Comparison of ENCODE assay signal across 27 cellular contexts in the genomic region with DNA sequence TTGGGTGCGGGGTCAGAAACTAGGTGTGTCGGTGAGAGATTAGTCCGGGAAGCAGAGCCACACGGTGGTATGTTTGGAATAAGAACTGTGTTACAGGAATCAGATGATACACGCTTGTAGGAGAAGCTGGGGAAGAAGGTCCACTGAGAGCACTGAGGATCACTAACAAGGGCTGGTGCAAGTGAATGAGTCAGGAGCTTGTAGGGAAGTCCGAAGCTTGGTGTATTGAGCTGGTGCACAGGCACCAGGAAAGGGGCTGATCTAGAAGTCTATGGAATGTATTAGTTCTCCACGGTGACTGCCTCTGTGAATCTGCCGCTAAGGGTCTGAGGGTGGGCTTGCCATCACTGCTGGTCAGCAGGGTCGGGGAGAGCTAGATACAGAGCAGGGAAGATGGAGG. TPM values are rescaled to one million over a fixed set of nuclear protein-coding genes. Genes with fewer than 3 reads are reported as not detected.
DNase-seq lines count a peak whose midpoint lies in the region; ATAC-seq, FAIRE-seq and TF ChIP-seq lines count a peak whose summit lies in the region.
"Had no signal": no experiment of that assay in that cellular context is flagged by ENCODE, and none has a peak within 500 bp of the region (broad histone marks: within the 10 kb centered on the region; RNA-seq: fewer than 3 reads in every experiment).

No MANE protein-coding gene starts in this region.

- no peaks in the 10 kb centered on the region for H4K20me1 ChIP-seq in K562 (replicated peaks; ENCODE audit: control insufficient read depth, insufficient read depth, low read length)
- H4K20me1 ChIP-seq: BLaER1 treated with 17β-estradiol and CSF1 and Interleukin-3, amounts not matched to agents 10 nM and 100 nM had no signal

- no peak for TF ChIP-seq POLR2A in K562 (conservative IDR thresholded peaks at IDR 0.05)

- H3K9me3 Mint-ChIP-seq in activated naive CD8-positive, alpha-beta T cell treated with anti-CD3 and anti-CD28 coated beads, Interleukin-2, amount 10 ng/mL, durations not matched to agents 7 days and 5 days, result no peaks in the 10 kb centered on the region
- no peaks in the 10 kb centered on the region for H3K9me3 Mint-ChIP-seq in activated naive CD8-positive, alpha-beta T cell treated with anti-CD3 and anti-CD28 coated beads for 36 hours

- no peaks in the 10 kb centered on the region for H3K9me3 ChIP-seq in K562 (replicated peaks; ENCODE audit: control insufficient read depth, insufficient read depth, low read depth, low read length)
- H3K9me3 ChIP-seq in lower lobe of right lung, result no peaks in the 10 kb centered on the region
- no peaks in the 10 kb centered on the region for H3K9me3 ChIP-seq in upper lobe of right lung
- H3K9me3 ChIP-seq in mucosa of descending colon, result no peaks in the 10 kb centered on the region
- H3K9me3 ChIP-seq: MG63 had no signal

- no TSS peak for BruUV-seq in K562 (replicated peaks; lab: Mats Ljungman, UMichigan)

- TF ChIP-seq CTCF in K562 (IDR thresholded peaks at IDR 0.05 in 2 of 3, conservative IDR thresholded peaks at IDR 0.05 in 1 of 3; ENCODE audit: insufficient read depth in 2 of 3, low read depth in 1 of 3, low read length in 3 of 3) (no peak), lower lobe of right lung (IDR thresholded peaks at IDR 0.05) (no peak), upper lobe of right lung (IDR thresholded peaks at IDR 0.05) (no peak), mucosa of descending colon (IDR thresholded peaks at IDR 0.05) (no peak)

- H3K27me3 ChIP-seq in K562 (ENCODE audit: control insufficient read depth in 2 of 2, insufficient read depth in 2 of 2, low read length in 2 of 2), result no peaks in the 10 kb centered on the region; a peak in 2 of 5 replicates
- H3K27me3 ChIP-seq in lower lobe of right lung (ENCODE audit: low read depth), result no peaks in the 10 kb centered on the region
- H3K27me3 ChIP-seq in upper lobe of right lung, result no peaks in the 10 kb centered on the region
- H3K27me3 ChIP-seq: BLaER1 treated with 17β-estradiol and CSF1 and Interleukin-3, amounts not matched to agents 10 nM and 100 nM; MG63 had no signal

- CTCF ChIA-PET in K562 (lab: Yijun Ruan, JAX; ENCODE audit: low intra/inter-chr PET ratio), result no interaction called here

- H3K27me3 Mint-ChIP-seq in activated naive CD8-positive, alpha-beta T cell treated with anti-CD3 and anti-CD28 coated beads, Interleukin-2, amount 10 ng/mL, durations not matched to agents 7 days and 5 days, result no peaks in the 10 kb centered on the region
- H3K27me3 Mint-ChIP-seq in activated naive CD8-positive, alpha-beta T cell treated with anti-CD3 and anti-CD28 coated beads for 36 hours, result no peaks in the 10 kb centered on the region

- no peak overlapping the region for H3K4me3 ChIP-seq in K562
- no peak overlapping the region for H3K4me3 ChIP-seq in lower lobe of right lung
- H3K4me3 ChIP-seq in upper lobe of right lung, result no peak overlapping the region
- H3K4me3 ChIP-seq in mucosa of descending colon, result no peak overlapping the region
- H3K4me3 ChIP-seq: BLaER1 treated with 17β-estradiol and CSF1 and Interleukin-3, amounts not matched to agents 10 nM and 100 nM; MG63 had no signal

- peak overlapping the region; percentile 11 for H3K27ac Mint-ChIP-seq in activated naive CD8-positive, alpha-beta T cell treated with anti-CD3 and anti-CD28 coated beads, Interleukin-2, amount 10 ng/mL, durations not matched to agents 7 days and 5 days
- H3K27ac Mint-ChIP-seq in activated naive CD8-positive, alpha-beta T cell treated with anti-CD3 and anti-CD28 coated beads for 36 hours, result no peak overlapping the region
- H3K27ac Mint-ChIP-seq: CD8-positive, alpha-beta memory T cell had no signal

- intact Hi-C loops in K562 (cut with micrococcal nuclease) (loop anchor here (10.0 kb wide), 1 partner anchor 229 kb away; no protein-coding TSS in a partner anchor), lower lobe of right lung (cut with DNase I) (no loop called here), upper lobe of right lung (cut with DNase I) (no loop called here), mucosa of descending colon (cut with DNase I, micrococcal nuclease) (no loop called here)

- H3K9ac ChIP-seq in K562 (ENCODE audit: insufficient read depth in 1 of 2, low read depth in 2 of 2, low read length in 2 of 2), result no peak overlapping the region; a peak in 1 of 4 replicates
- H3K9ac ChIP-seq: BLaER1 treated with 17β-estradiol and CSF1 and Interleukin-3, amounts not matched to agents 10 nM and 100 nM had no signal

- H3K4me1 ChIP-seq in K562 (replicated peaks in 1 of 2; ENCODE audit: control insufficient read depth in 2 of 2, insufficient read depth in 2 of 2, low read length in 2 of 2) (peaks cover 5 to 14% of the 10 kb centered on the region in 2 experiments; a peak in 4 of 5 replicates), lower lobe of right lung (no peaks in the 10 kb centered on the region), upper lobe of right lung (peaks cover 4% of the 10 kb centered on the region), mucosa of descending colon (ENCODE audit: low read depth) (no peaks in the 10 kb centered on the region)

- H2AFZ ChIP-seq in K562 (ENCODE audit: low read depth, low read length), result no peak overlapping the region; the same call in 1 of the 2 replicates

- in situ Hi-C loops in K562 (cut with MboI), result no loop called here

- H3K4me2 ChIP-seq in K562 (ENCODE audit: insufficient read depth, low read length), result no peak overlapping the region; the same call in 1 of the 2 replicates

- H3K4me3 Mint-ChIP-seq in activated naive CD8-positive, alpha-beta T cell treated with anti-CD3 and anti-CD28 coated beads, Interleukin-2, amount 10 ng/mL, durations not matched to agents 7 days and 5 days, result no peak overlapping the region
- H3K4me3 Mint-ChIP-seq in activated naive CD8-positive, alpha-beta T cell treated with anti-CD3 and anti-CD28 coated beads for 36 hours, result no peak overlapping the region
- H3K4me3 Mint-ChIP-seq: CD8-positive, alpha-beta memory T cell had no signal

- 11% methylated on average over 9 of the region's 9 CpGs for WGBS in K562 (ENCODE audit: insufficient coverage, low coverage, missing lambda C conversion rate)

- peaks cover 3% of the 10 kb centered on the region for H3K36me3 Mint-ChIP-seq in activated naive CD8-positive, alpha-beta T cell treated with anti-CD3 and anti-CD28 coated beads, Interleukin-2, amount 10 ng/mL, durations not matched to agents 7 days and 5 days
- no peaks in the 10 kb centered on the region for H3K36me3 Mint-ChIP-seq in activated naive CD8-positive, alpha-beta T cell treated with anti-CD3 and anti-CD28 coated beads for 36 hours

- ATAC-seq in activated naive CD8-positive, alpha-beta T cell treated with anti-CD3 and anti-CD28 coated beads, Interleukin-2, amount 10 ng/mL, durations not matched to agents 7 days and 5 days (ENCODE audit: low read depth), result no peak
- ATAC-seq in K562 (peak; percentile 34; the same call in 2 of the 3 replicates), lower lobe of right lung (peak; percentile 34 to 50), upper lobe of right lung (peak; percentile 57), mucosa of descending colon (no peak)

- FAIRE-seq in K562 (lab: Jason Lieb, UNC), result no peak
- FAIRE-seq: G401.6, GM12892, GM18507, H1 had no signal

- no peak for TF ChIP-seq EP300 in K562 (IDR thresholded peaks at IDR 0.05; ENCODE audit: low read length)

- POLR2A ChIA-PET in activated naive CD8-positive, alpha-beta T cell treated with anti-CD3 and anti-CD28 coated beads, Interleukin-2, amount 10 ng/mL, durations not matched to agents 7 days and 5 days (lab: Charles Lee), result no interaction called here
- POLR2A ChIA-PET in K562 (lab: Yijun Ruan, JAX), result no interaction called here

- H3K9me1 ChIP-seq in K562 (ENCODE audit: control insufficient read depth, insufficient read depth, low read length), result no peaks in the 10 kb centered on the region

- H3K27ac ChIP-seq in K562 (ENCODE audit: extremely low read depth, low read depth, low read length), result no peak overlapping the region
- no peak overlapping the region for H3K27ac ChIP-seq in lower lobe of right lung
- no peak overlapping the region for H3K27ac ChIP-seq in upper lobe of right lung
- H3K27ac ChIP-seq: BLaER1 treated with 17β-estradiol and CSF1 and Interleukin-3, amounts not matched to agents 10 nM and 100 nM; RWPE1 had no signal

- no peaks in the 10 kb centered on the region for H3K79me2 ChIP-seq in K562 (ENCODE audit: control insufficient read depth, insufficient read depth, low read length)

- no peaks in the 10 kb centered on the region for H3K36me3 ChIP-seq in K562 (ENCODE audit: control insufficient read depth, insufficient read depth, low read length)
- H3K36me3 ChIP-seq in lower lobe of right lung, result no peaks in the 10 kb centered on the region
- H3K36me3 ChIP-seq in upper lobe of right lung, result no peaks in the 10 kb centered on the region
- H3K36me3 ChIP-seq in mucosa of descending colon (ENCODE audit: low read depth), result no peaks in the 10 kb centered on the region
- H3K36me3 ChIP-seq: BLaER1 treated with 17β-estradiol and CSF1 and Interleukin-3, amounts not matched to agents 10 nM and 100 nM; MG63 had no signal

- no peak for TF ChIP-seq RAD21 in K562 (CRISPR knock-in tag; conservative IDR thresholded peaks at IDR 0.05 in 1 of 2, IDR thresholded peaks at IDR 0.05 in 1 of 2)

- peaks cover 44% of the 10 kb centered on the region for H3K4me1 Mint-ChIP-seq in activated naive CD8-positive, alpha-beta T cell treated with anti-CD3 and anti-CD28 coated beads, Interleukin-2, amount 10 ng/mL, durations not matched to agents 7 days and 5 days
- H3K4me1 Mint-ChIP-seq in activated naive CD8-positive, alpha-beta T cell treated with anti-CD3 and anti-CD28 coated beads for 36 hours, result peaks cover 11% of the 10 kb centered on the region
- H3K4me1 Mint-ChIP-seq: CD8-positive, alpha-beta memory T cell had no signal

- DNase-seq in activated naive CD8-positive, alpha-beta T cell treated with anti-CD3 and anti-CD28 coated beads, Interleukin-2, amount 10 ng/mL, durations not matched to agents 7 days and 5 days, result no peak
- no peak for DNase-seq in activated naive CD8-positive, alpha-beta T cell treated with anti-CD3 and anti-CD28 coated beads for 36 hours
- DNase-seq in K562 (ENCODE audit: extremely low read depth in 1 of 4, low spot score in 3 of 4), result peak in 2 of 4 experiments; percentile 8 to 18
- no peak for DNase-seq in lower lobe of right lung
- no peak for DNase-seq in upper lobe of right lung
- DNase-seq in mucosa of descending colon, result no peak
- DNase-seq in HuH-7.5 (ENCODE audit: low spot score), result no peak
- DNase-seq in T1000 (lab: John Stamatoyannopoulos, UW), result no peak
- DNase-seq: 8988T; Calu3; CD8-positive, alpha-beta memory T cell; DMS153; MG63; NCI-H1105; NCI-H146; NCI-H2029 treated with DMSO at 0.1 percent for 48 hours; NCI-H226; NCI-H510A treated with DMSO at 0.1 percent for 48 hours; NCI-H748 treated with DMSO at 0.1 percent for 48 hours; NK-92 treated with Interleukin-12 subunit alpha and Interleukin-12 subunit beta, amount 100 ng/mL, for 24 hours; SHP77 treated with DMSO at 0.1 percent for 48 hours had no signal

RNA-seq across cellular contexts. Expression of a gene that starts 18.8 kb away (rescaled TPM):
- total RNA-seq in activated naive CD8-positive, alpha-beta T cell treated with anti-CD3 and anti-CD28 coated beads, Interleukin-2, amount 10 ng/mL, durations not matched to agents 7 days and 5 days, result 10 to 100 TPM; 30.7 to 32.6 TPM
- total RNA-seq in activated naive CD8-positive, alpha-beta T cell treated with anti-CD3 and anti-CD28 coated beads for 36 hours, result 10 to 100 TPM; 27.6 to 29.4 TPM
- 2.6 and 7.4 TPM in 2 replicates for total RNA-seq in K562 (2011; cell fraction: chromatin; rRNA removed; ENCODE audit: low replicate concordance)
- total RNA-seq in K562 (2011; cell fraction: nucleolus; rRNA removed), result 1.0 and 1.2 TPM in 2 replicates
- total RNA-seq in K562 (2011; cell fraction: nucleoplasm; rRNA removed), result 2.6 and 3.5 TPM in 2 replicates
- total RNA-seq in K562 (2014; rRNA removed) (3.4 and 3.7 TPM in 2 replicates), K562 (2014; rRNA removed; fragmentation: Illumina TruSeq; extraction: Trizol) (7.5 and 9.0 TPM in 2 replicates), K562 (2015; rRNA removed; fragmentation: Illumina TruSeq; extraction: Trizol) (6.0 and 6.8 TPM in 2 replicates), K562 (2021) (7.3 and 7.6 TPM in 2 replicates), lower lobe of right lung (34.3 TPM), upper lobe of right lung (26.0 TPM), mucosa of descending colon (10 to 100 TPM in 1 of 3 donors, 1 to 10 TPM in 2; 2.1 to 16.1 (median 3.2) TPM)
- polyA plus RNA-seq in K562 (2011; rRNA removed) (2.9 and 4.0 TPM in 2 replicates), K562 (2014; fragmentation: Illumina TruSeq; extraction: Trizol) (5.9 and 6.3 TPM in 2 replicates), K562 (2014; fragmentation: Nextera tagmentation; extraction: Ambion mirVana) (1 to 10 TPM; 1.4 TPM), K562 (2014; rRNA removed) (3.4 and 3.6 TPM in 2 replicates)
- 0.78 and 2.3 TPM in 2 replicates for polyA plus RNA-seq in K562 (2011; cell fraction: cytosol; rRNA removed)
- 2.1 and 3.6 TPM in 2 replicates for polyA plus RNA-seq in K562 (2011; cell fraction: nucleus; rRNA removed)
- 3.2 and 4.5 TPM in 2 replicates for polyA plus RNA-seq in K562 (2012)
- polyA minus RNA-seq in K562 (2011; rRNA and poly(A)+ RNA removed), result 5.3 and 9.2 TPM in 2 replicates
- 2.2 and 2.8 TPM in 2 replicates for polyA minus RNA-seq in K562 (2011; cell fraction: cytosol; rRNA and poly(A)+ RNA removed)
- 0.94 and 2.8 TPM in 2 replicates for polyA minus RNA-seq in K562 (2011; cell fraction: nucleus; rRNA and poly(A)+ RNA removed)

Comparison
In these comparisons a context has a peak if more than half of its experiments do, and no peak if none do; other contexts are left out.
1. ATAC-seq: peak in K562 (single experiment), lower lobe of right lung (2 of 2) and upper lobe of right lung (single experiment); none in activated naive CD8-positive, alpha-beta T cell treated with anti-CD3 and anti-CD28 coated beads, Interleukin-2, amount 10 ng/mL, durations not matched to agents 7 days and 5 days (single experiment) and mucosa of descending colon (single experiment).